ENCODE assay signal across 1 cellular context in the genomic region with DNA sequence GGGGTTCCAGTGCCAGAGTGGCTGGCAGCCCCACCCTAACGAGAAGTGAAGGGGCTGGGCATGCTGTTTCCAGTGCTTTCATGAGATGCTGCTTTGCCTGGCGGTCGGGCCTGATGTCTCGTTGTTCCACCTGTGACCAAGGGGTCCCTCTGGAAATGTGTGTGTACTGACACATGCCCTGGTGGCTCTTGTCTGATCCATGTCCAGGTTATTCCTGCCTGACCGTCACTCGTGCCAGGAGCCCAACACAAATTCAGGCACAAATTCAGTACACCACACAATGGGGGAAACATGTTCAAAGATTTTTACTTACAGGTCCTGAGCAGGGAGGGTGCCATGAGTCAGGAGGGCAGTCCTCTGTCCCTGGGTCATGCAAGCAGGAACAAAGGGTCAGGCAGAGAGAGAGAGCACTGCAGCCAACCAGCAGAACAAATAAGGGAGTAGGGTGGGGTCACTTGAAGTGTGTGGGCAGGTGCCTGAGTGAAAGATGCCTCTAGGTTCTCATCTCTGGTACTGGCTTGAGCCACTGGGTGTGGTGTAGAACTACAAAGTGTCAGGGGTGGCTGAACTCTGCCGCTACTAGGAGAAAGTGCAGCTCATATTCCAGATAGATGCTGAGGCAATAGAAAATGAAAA.
TF ChIP-seq lines count a peak whose summit lies in the region.

No MANE protein-coding gene starts in this region.

TF ChIP-seq in GM23338, 12 proteins besides CTCF, POLR2A, EP300 and RAD21 (continued from another document):
- TF ChIP-seq, protein P1, sequence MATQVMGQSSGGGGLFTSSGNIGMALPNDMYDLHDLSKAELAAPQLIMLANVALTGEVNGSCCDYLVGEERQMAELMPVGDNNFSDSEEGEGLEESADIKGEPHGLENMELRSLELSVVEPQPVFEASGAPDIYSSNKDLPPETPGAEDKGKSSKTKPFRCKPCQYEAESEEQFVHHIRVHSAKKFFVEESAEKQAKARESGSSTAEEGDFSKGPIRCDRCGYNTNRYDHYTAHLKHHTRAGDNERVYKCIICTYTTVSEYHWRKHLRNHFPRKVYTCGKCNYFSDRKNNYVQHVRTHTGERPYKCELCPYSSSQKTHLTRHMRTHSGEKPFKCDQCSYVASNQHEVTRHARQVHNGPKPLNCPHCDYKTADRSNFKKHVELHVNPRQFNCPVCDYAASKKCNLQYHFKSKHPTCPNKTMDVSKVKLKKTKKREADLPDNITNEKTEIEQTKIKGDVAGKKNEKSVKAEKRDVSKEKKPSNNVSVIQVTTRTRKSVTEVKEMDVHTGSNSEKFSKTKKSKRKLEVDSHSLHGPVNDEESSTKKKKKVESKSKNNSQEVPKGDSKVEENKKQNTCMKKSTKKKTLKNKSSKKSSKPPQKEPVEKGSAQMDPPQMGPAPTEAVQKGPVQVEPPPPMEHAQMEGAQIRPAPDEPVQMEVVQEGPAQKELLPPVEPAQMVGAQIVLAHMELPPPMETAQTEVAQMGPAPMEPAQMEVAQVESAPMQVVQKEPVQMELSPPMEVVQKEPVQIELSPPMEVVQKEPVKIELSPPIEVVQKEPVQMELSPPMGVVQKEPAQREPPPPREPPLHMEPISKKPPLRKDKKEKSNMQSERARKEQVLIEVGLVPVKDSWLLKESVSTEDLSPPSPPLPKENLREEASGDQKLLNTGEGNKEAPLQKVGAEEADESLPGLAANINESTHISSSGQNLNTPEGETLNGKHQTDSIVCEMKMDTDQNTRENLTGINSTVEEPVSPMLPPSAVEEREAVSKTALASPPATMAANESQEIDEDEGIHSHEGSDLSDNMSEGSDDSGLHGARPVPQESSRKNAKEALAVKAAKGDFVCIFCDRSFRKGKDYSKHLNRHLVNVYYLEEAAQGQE (IDR thresholded peaks at IDR 0.05; ENCODE audit: unreplicated experiment) = no peak
- TF ChIP-seq, protein P2, sequence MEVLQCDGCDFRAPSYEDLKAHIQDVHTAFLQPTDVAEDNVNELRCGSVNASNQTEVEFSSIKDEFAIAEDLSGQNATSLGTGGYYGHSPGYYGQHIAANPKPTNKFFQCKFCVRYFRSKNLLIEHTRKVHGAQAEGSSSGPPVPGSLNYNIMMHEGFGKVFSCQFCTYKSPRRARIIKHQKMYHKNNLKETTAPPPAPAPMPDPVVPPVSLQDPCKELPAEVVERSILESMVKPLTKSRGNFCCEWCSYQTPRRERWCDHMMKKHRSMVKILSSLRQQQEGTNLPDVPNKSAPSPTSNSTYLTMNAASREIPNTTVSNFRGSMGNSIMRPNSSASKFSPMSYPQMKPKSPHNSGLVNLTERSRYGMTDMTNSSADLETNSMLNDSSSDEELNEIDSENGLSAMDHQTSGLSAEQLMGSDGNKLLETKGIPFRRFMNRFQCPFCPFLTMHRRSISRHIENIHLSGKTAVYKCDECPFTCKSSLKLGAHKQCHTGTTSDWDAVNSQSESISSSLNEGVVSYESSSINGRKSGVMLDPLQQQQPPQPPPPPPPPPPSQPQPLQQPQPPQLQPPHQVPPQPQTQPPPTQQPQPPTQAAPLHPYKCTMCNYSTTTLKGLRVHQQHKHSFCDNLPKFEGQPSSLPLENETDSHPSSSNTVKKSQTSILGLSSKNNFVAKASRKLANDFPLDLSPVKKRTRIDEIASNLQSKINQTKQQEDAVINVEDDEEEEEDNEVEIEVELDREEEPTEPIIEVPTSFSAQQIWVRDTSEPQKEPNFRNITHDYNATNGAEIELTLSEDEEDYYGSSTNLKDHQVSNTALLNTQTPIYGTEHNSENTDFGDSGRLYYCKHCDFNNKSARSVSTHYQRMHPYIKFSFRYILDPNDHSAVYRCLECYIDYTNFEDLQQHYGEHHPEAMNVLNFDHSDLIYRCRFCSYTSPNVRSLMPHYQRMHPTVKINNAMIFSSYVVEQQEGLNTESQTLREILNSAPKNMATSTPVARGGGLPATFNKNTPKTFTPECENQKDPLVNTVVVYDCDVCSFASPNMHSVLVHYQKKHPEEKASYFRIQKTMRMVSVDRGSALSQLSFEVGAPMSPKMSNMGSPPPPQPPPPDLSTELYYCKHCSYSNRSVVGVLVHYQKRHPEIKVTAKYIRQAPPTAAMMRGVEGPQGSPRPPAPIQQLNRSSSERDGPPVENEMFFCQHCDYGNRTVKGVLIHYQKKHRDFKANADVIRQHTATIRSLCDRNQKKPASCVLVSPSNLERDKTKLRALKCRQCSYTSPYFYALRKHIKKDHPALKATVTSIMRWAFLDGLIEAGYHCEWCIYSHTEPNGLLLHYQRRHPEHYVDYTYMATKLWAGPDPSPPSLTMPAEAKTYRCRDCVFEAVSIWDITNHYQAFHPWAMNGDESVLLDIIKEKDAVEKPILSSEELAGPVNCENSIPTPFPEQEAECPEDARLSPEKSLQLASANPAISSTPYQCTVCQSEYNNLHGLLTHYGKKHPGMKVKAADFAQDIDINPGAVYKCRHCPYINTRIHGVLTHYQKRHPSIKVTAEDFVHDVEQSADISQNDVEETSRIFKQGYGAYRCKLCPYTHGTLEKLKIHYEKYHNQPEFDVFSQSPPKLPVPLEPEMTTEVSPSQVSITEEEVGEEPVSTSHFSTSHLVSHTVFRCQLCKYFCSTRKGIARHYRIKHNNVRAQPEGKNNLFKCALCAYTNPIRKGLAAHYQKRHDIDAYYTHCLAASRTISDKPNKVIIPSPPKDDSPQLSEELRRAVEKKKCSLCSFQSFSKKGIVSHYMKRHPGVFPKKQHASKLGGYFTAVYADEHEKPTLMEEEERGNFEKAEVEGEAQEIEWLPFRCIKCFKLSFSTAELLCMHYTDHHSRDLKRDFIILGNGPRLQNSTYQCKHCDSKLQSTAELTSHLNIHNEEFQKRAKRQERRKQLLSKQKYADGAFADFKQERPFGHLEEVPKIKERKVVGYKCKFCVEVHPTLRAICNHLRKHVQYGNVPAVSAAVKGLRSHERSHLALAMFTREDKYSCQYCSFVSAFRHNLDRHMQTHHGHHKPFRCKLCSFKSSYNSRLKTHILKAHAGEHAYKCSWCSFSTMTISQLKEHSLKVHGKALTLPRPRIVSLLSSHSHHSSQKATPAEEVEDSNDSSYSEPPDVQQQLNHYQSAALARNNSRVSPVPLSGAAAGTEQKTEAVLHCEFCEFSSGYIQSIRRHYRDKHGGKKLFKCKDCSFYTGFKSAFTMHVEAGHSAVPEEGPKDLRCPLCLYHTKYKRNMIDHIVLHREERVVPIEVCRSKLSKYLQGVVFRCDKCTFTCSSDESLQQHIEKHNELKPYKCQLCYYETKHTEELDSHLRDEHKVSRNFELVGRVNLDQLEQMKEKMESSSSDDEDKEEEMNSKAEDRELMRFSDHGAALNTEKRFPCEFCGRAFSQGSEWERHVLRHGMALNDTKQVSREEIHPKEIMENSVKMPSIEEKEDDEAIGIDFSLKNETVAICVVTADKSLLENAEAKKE (CRISPR knock-in tag; IDR thresholded peaks at IDR 0.05) = no peak
- TF ChIP-seq JUNB (IDR thresholded peaks at IDR 0.05; ENCODE audit: unreplicated experiment) = no peak
- no peak for TF ChIP-seq STAT1 (IDR thresholded peaks at IDR 0.05; ENCODE audit: unreplicated experiment)
